In the genomic region with DNA sequence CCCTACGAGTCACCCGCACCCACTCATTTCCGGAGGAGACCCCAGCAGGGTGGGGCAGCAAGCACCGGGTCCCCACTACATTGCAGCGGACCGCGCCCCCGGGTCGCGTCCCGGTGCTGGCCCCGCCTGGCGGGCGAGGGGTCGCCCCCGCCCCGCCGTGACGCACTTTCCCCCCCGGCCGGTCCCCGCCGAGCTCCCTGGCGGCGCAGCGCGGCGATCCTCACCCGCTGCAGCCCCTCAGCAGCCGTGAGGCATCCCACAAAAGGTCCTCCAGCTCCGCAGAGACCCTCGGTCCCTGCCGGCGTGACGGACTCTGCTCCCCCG, we compare ENCODE assay signal across 8 cellular contexts.
DNase-seq lines count a peak whose midpoint lies in the region; ATAC-seq and TF ChIP-seq lines count a peak whose summit lies in the region.

No MANE protein-coding gene starts in this region.

- WGBS in thyroid gland, 2 donors: 0% methylated on average over 5 to 6 of the region's 36 CpGs

- peak overlapping the region; percentile 89 for H2AFZ ChIP-seq in SU-DHL-6 (ENCODE audit: low read depth, low read length, severe bottlenecking)

- TF ChIP-seq CTCF in SU-DHL-6 (IDR thresholded peaks at IDR 0.05; ENCODE audit: insufficient read depth, low read length, poor library complexity, severe bottlenecking): no peak
- no peak for TF ChIP-seq CTCF in thyroid gland (IDR thresholded peaks at IDR 0.05)

- H3K9ac ChIP-seq in SU-DHL-6 (ENCODE audit: low read length) (peak overlapping the region; percentile 57), duodenal mucosa (ENCODE audit: low read depth in 1 of 2, low read length in 2 of 2) (peak overlapping the region; percentile 30 to 63)

- H3F3A ChIP-seq in SU-DHL-6 (ENCODE audit: insufficient read depth): peaks cover 4% of the 10 kb centered on the region; the same call in 1 of the 2 replicates

- intact Hi-C loops in thyroid gland (cut with DNase I): no loop called here

- peak overlapping the region; percentile 98 for H3K27ac Mint-ChIP-seq in memory B cell

- H3K27me3 ChIP-seq in SU-DHL-6 (ENCODE audit: low read length) (0 out of 2 replicates have a peak, but pooled peaks cover 2% of the 10 kb centered on the region), duodenal mucosa (ENCODE audit: control insufficient read depth in 1 of 2, insufficient read depth in 2 of 2, low read length in 2 of 2) (peaks cover 0 to 26% of the 10 kb centered on the region in 2 donors), thyroid gland (no peaks in the 10 kb centered on the region)

- H3K4me3 ChIP-seq in SU-DHL-6 (ENCODE audit: insufficient read depth, low read length, poor library complexity, severe bottlenecking): peak overlapping the region; percentile 65
- H3K4me3 ChIP-seq in duodenal mucosa (ENCODE audit: low read depth in 1 of 2, low read length in 2 of 2): peak overlapping the region; percentile 68 to 77
- peak overlapping the region; percentile 74 to 89 (median 89) for H3K4me3 ChIP-seq in thyroid gland (replicated peaks in 1 of 3)

- no peaks in the 10 kb centered on the region for H3K9me2 ChIP-seq in SU-DHL-6 (replicated peaks; ENCODE audit: insufficient read depth, low read length)

- H3K4me3 Mint-ChIP-seq in memory B cell: peak overlapping the region; percentile 98

- no peaks in the 10 kb centered on the region for H3K27me3 Mint-ChIP-seq in memory B cell

- H3K4me1 ChIP-seq in duodenal mucosa (ENCODE audit: control insufficient read depth in 1 of 2, insufficient read depth in 2 of 2, low read length in 2 of 2) (peaks cover 6 to 8% of the 10 kb centered on the region in 2 donors), thyroid gland (peaks cover 14 to 16% of the 10 kb centered on the region in 2 donors)

- TF ChIP-seq POLR2A in thyroid gland (IDR thresholded peaks at IDR 0.05): peak in 1 of 2 donors; percentile 57

- DNase-seq in NCI-H2227 (lab: John Stamatoyannopoulos, UW; ENCODE audit: unreplicated experiment) (peak; percentile 53), NCI-H2227 treated with DMSO at 0.1 percent for 48 hours (lab: John Stamatoyannopoulos, UW) (no peak), memory B cell (ENCODE audit: low spot score in 2 of 2) (peak in 1 of 2 donors; percentile 72), thyroid gland (peak; percentile 48 to 50), UCSD-AML1 (lab: John Stamatoyannopoulos, UW; ENCODE audit: unreplicated experiment) (no peak)

- H3K36me3 ChIP-seq in SU-DHL-6 (ENCODE audit: low read length) (no peaks in the 10 kb centered on the region), duodenal mucosa (ENCODE audit: control insufficient read depth in 1 of 2, insufficient read depth in 2 of 2, low read length in 2 of 2) (no peaks in the 10 kb centered on the region), thyroid gland (no peaks in the 10 kb centered on the region)

- H3K27ac ChIP-seq in SU-DHL-6 (ENCODE audit: low read depth, low read length) (no peak overlapping the region), duodenal mucosa (ENCODE audit: low read depth, low read length) (peak overlapping the region; percentile 46), thyroid gland (peak overlapping the region; percentile 94 to 99 (median 98))

- H4K20me1 ChIP-seq in SU-DHL-6 (ENCODE audit: low read depth, low read length): no peaks in the 10 kb centered on the region

- H3K4me1 Mint-ChIP-seq in memory B cell: peaks cover 27% of the 10 kb centered on the region

- no peaks in the 10 kb centered on the region for H3K79me2 ChIP-seq in SU-DHL-6 (ENCODE audit: insufficient read depth, low read length)

- H3K36me3 Mint-ChIP-seq in memory B cell: peaks cover 4% of the 10 kb centered on the region

- H3K4me2 ChIP-seq in SU-DHL-6 (ENCODE audit: low read depth, low read length, poor library complexity, severe bottlenecking): peak overlapping the region; percentile 92

- no peaks in the 10 kb centered on the region for H3K9me3 ChIP-seq in SU-DHL-6 (ENCODE audit: insufficient read depth, low read length)
- no peaks in the 10 kb centered on the region for H3K9me3 ChIP-seq in duodenal mucosa (ENCODE audit: control insufficient read depth in 1 of 2, low read length in 2 of 2)
- H3K9me3 ChIP-seq in thyroid gland: no peaks in the 10 kb centered on the region

- ATAC-seq in HG02852 (IDR thresholded peaks at IDR 0.05; ENCODE audit: unreplicated experiment): peak; percentile 25
- peak; percentile 49 for ATAC-seq in memory B cell (ENCODE audit: low read depth)

- H3K9me3 Mint-ChIP-seq in memory B cell: no peaks in the 10 kb centered on the region

Comparison
In these comparisons a context has a peak if more than half of its experiments do, and no peak if none do; other contexts are left out.
1. DNase-seq: peak in NCI-H2227 (single experiment) and thyroid gland (2 of 2); none in NCI-H2227 treated with DMSO at 0.1 percent for 48 hours (single experiment) and UCSD-AML1 (single experiment).
2. Peak in every context shown above with its lines, with median percentiles within 50 percentile points of each other: H3K4me3 ChIP-seq.